Comparison of ENCODE assay signal across 13 cellular contexts in genomic region chr17:59725691-59726090, GRCh38. TPM values are rescaled to one million over a fixed set of nuclear protein-coding genes. Genes with fewer than 3 reads are reported as not detected.
DNase-seq lines count a peak whose midpoint lies in the region; ATAC-seq, FAIRE-seq and TF ChIP-seq lines count a peak whose summit lies in the region.
"Had no signal": no experiment of that assay in that cellular context is flagged by ENCODE, and none has a peak within 500 bp of the region (broad histone marks: within the 10 kb centered on the region; RNA-seq: fewer than 3 reads in every experiment).

No MANE protein-coding gene starts in this region.

- no peaks in the 10 kb centered on the region for H3K9me3 ChIP-seq in esophagus squamous epithelium
- H3K9me3 ChIP-seq in pancreas = no peaks in the 10 kb centered on the region
- H3K9me3 ChIP-seq in ovary = no peaks in the 10 kb centered on the region
- H3K9me3 ChIP-seq: BLaER1 had no signal

- H3K27ac ChIP-seq in esophagus squamous epithelium (peak overlapping the region in 3 of 4 donors; percentile 40 to 66 (median 55)), pancreas (peak overlapping the region in 2 of 4 donors; percentile 2 to 58), ovary (peak overlapping the region in 1 of 2 donors; percentile 30)
- H3K27ac ChIP-seq: BLaER1 had no signal

- no peaks in the 10 kb centered on the region for H3K36me3 ChIP-seq in esophagus squamous epithelium
- H3K36me3 ChIP-seq in pancreas = no peaks in the 10 kb centered on the region
- H3K36me3 ChIP-seq in ovary = no peaks in the 10 kb centered on the region
- H3K36me3 ChIP-seq: BLaER1 had no signal

- H3K4me1 ChIP-seq in esophagus squamous epithelium = peaks cover 0 to 21% (median 13%) of the 10 kb centered on the region in 3 donors
- peaks cover 8 to 20% (median 16%) of the 10 kb centered on the region in 3 donors for H3K4me1 ChIP-seq in pancreas
- H3K4me1 ChIP-seq in ovary (ENCODE audit: insufficient read depth) = peaks cover 2% of the 10 kb centered on the region
- H3K4me1 ChIP-seq: BLaER1 had no signal

- peak; percentile 31 for DNase-seq in AG09319 (ENCODE audit: extremely low read depth, low read depth)
- peak; percentile 54 for DNase-seq in NOMO-1 treated with dmso at 0.1 percent for 144 hours (lab: John Stamatoyannopoulos, UW; ENCODE audit: unreplicated experiment)
- DNase-seq in esophagus squamous epithelium (lab: John Stamatoyannopoulos, UW) = no peak
- no peak for DNase-seq in pancreas
- no peak for DNase-seq in ovary
- no peak for DNase-seq in H54 (ENCODE audit: insufficient read length, low spot score)
- no peak for DNase-seq in DMS53 (lab: John Stamatoyannopoulos, UW)
- DNase-seq in stimulated activated CD4-positive, alpha-beta T cell treated with anti-CD3 and anti-CD28 coated beads, Interleukin-4, amount 100 ng/mL, for 24 hours = no peak
- DNase-seq: activated CD4-positive, alpha-beta T cell treated with anti-CD3 and anti-CD28 coated beads, Interleukin-2, amount 50 U/mL, for 48 hours; NCI-H1048; NCI-H524 had no signal

- FAIRE-seq in pancreas (lab: Jason Lieb, UNC) (no peak), H54 (lab: Jason Lieb, UNC) (no peak)
- FAIRE-seq: GM19239 had no signal

- intact Hi-C loops in esophagus squamous epithelium (cut with DNase I) = no loop called here
- intact Hi-C loops in pancreas (cut with DNase I) = no loop called here
- intact Hi-C loops in ovary (cut with DNase I) = no loop called here

- TF ChIP-seq EP300 in ovary (IDR thresholded peaks at IDR 0.05) = no peak

- 17 to 29% methylated on average over 2 of the region's 2 CpGs for WGBS in esophagus squamous epithelium, 2 donors
- WGBS in pancreas, 2 donors = 21 to 22% methylated on average over 2 of the region's 2 CpGs
- 12 to 14% (median 13%) methylated on average over 2 of the region's 2 CpGs for whole genome bisulfite sequencing in ovary, 3 donors

- TF ChIP-seq POLR2A in esophagus squamous epithelium (IDR thresholded peaks at IDR 0.05) = no peak
- no peak for TF ChIP-seq POLR2A in ovary (IDR thresholded peaks at IDR 0.05)
- no peak for TF ChIP-seq POLR2A in H54 (IDR thresholded peaks at IDR 0.05; ENCODE audit: low read depth, low read length)

- peak; percentile 30 to 72 (median 48) for ATAC-seq in pancreas

- H3K4me3 ChIP-seq in esophagus squamous epithelium (no peak overlapping the region), pancreas (no peak overlapping the region), ovary (no peak overlapping the region)
- H3K4me3 ChIP-seq: BLaER1 had no signal

- TF ChIP-seq CTCF in AG09319 (IDR thresholded peaks at IDR 0.05; ENCODE audit: low read depth, low read length) = no peak
- TF ChIP-seq CTCF in esophagus squamous epithelium (IDR thresholded peaks at IDR 0.05) = no peak
- TF ChIP-seq CTCF in pancreas (IDR thresholded peaks at IDR 0.05) = no peak
- TF ChIP-seq CTCF in ovary (IDR thresholded peaks at IDR 0.05) = no peak

- H3K27me3 ChIP-seq in esophagus squamous epithelium (no peaks in the 10 kb centered on the region), pancreas (no peaks in the 10 kb centered on the region), ovary (no peaks in the 10 kb centered on the region)
- H3K27me3 ChIP-seq: BLaER1 had no signal

RNA-seq across cellular contexts. Expression of gene VMP1, which starts 18.2 kb away (rescaled TPM):
- total RNA-seq in esophagus squamous epithelium = 100 to 1,000 TPM; 132 to 363 (median 141) TPM
- 100 to 1,000 TPM in 2 of 6 donors, 10 to 100 TPM in 4; 55.5 to 177 (median 92.5) TPM for total RNA-seq in pancreas
- polyA plus RNA-seq in pancreas = 10 to 100 TPM; 70.4 to 92.6 TPM
- total RNA-seq in ovary = 100 to 1,000 TPM; 101 to 667 (median 162) TPM
- 10 to 100 TPM; 63.5 to 76.6 TPM for polyA plus RNA-seq in ovary

RNA-seq across cellular contexts. Expression of gene PTRH2, which starts 18.5 kb away (rescaled TPM):
- total RNA-seq in esophagus squamous epithelium = 10 to 100 TPM; 27.2 to 31.7 (median 30.9) TPM
- 10 to 100 TPM in 1 of 6 donors, 1 to 10 TPM in 5; 5.5 to 11.4 (median 9.3) TPM for total RNA-seq in pancreas
- polyA plus RNA-seq in pancreas = 10 to 100 TPM; 17.6 to 23.8 TPM
- 10 to 100 TPM; 11.9 to 28.2 (median 20.0) TPM for total RNA-seq in ovary
- polyA plus RNA-seq in ovary = 10 to 100 TPM; 20.0 to 27.2 TPM

Comparison
In these comparisons a context has a peak if more than half of its experiments do, and no peak if none do; other contexts are left out.
1. DNase-seq: peak in AG09319 (single experiment) and NOMO-1 treated with dmso at 0.1 percent for 144 hours (single experiment); none in esophagus squamous epithelium (single experiment), pancreas (0 of 6), ovary (0 of 5), H54 (single experiment), DMS53 (single experiment) and stimulated activated CD4-positive, alpha-beta T cell treated with anti-CD3 and anti-CD28 coated beads, Interleukin-4, amount 100 ng/mL, for 24 hours (single experiment).